14 cellular contexts compared by ENCODE assay signal in genomic region chr9:104961701-104962359, GRCh38. TPM values are rescaled to one million over a fixed set of nuclear protein-coding genes. Genes with fewer than 3 reads are reported as not detected.
A peak's percentile ranks its signal among the peaks of the same experiment; 100 is the strongest.
DNase-seq lines count a peak whose midpoint lies in the region; ATAC-seq, FAIRE-seq and TF ChIP-seq lines count a peak whose summit lies in the region.
"Had no signal": no experiment of that assay in that cellular context is flagged by ENCODE, and none has a peak within 500 bp of the region (broad histone marks: within the 10 kb centered on the region; RNA-seq: fewer than 3 reads in every experiment).

No MANE protein-coding gene starts in this region.

- H3K9me3 Mint-ChIP-seq in T-helper 1 cell treated with Interleukin-12 subunit alpha and Interleukin-12 subunit beta and Interleukin-4 antibody, amounts not matched to agents 30 μg/mL and 1 μg/mL, for 36 hours: no peaks in the 10 kb centered on the region
- no peaks in the 10 kb centered on the region for H3K9me3 Mint-ChIP-seq in Calu3 (ENCODE audit: low read depth, unreplicated experiment)
- H3K9me3 Mint-ChIP-seq: activated naive CD4-positive, alpha-beta T cell treated with anti-CD3 and anti-CD28 coated beads, Interleukin-2, amount 50 U/mL, for 24 hours had no signal

- H3K36me3 ChIP-seq in IMR-90 (ENCODE audit: control insufficient read depth, insufficient read depth, low read length) (no peaks in the 10 kb centered on the region), K562 (ENCODE audit: control insufficient read depth, insufficient read depth, low read length) (no peaks in the 10 kb centered on the region), mesendoderm (ENCODE audit: control insufficient read depth, insufficient read depth, low read length) (no peaks in the 10 kb centered on the region)
- H3K36me3 ChIP-seq: esophagus muscularis mucosa, ovary had no signal

- H3K23ac ChIP-seq in IMR-90 (ENCODE audit: low read depth, low read length) (no peak overlapping the region), mesendoderm (ENCODE audit: low read length) (no peak overlapping the region)

- DNase-seq in T-helper 1 cell (no peak), IMR-90 (peak; percentile 34), K562 (ENCODE audit: extremely low read depth in 1 of 4, low spot score in 3 of 4) (no peak), mesendoderm (peak; percentile 12), NCI-H748 treated with DMSO at 0.1 percent for 48 hours (lab: John Stamatoyannopoulos, UW) (no peak), Calu3 (no peak)
- no peak for DNase-seq in stimulated activated CD4-positive, alpha-beta T cell treated with anti-CD3 and anti-CD28 coated beads, Interleukin-4, amount 100 ng/mL, for 24 hours
- DNase-seq: NCI-H1694 treated with DMSO at 0.1 percent for 48 hours, NCI-H526, ovary had no signal

- in situ Hi-C loops in IMR-90 (cut with MboI; ENCODE audit: low sequenced_read_pairs) (no loop called here), K562 (cut with MboI) (no loop called here)

- H4K5ac ChIP-seq in IMR-90 (ENCODE audit: low read depth, low read length): no peak overlapping the region
- no peak overlapping the region for H4K5ac ChIP-seq in mesendoderm (ENCODE audit: low read length)

- no peak overlapping the region for H3K4me3 ChIP-seq in IMR-90 (ENCODE audit: insufficient read depth, low read depth, low read length)
- no peak overlapping the region for H3K4me3 ChIP-seq in K562
- H3K4me3 ChIP-seq in mesendoderm (ENCODE audit: low read length): no peak overlapping the region
- H3K4me3 ChIP-seq: esophagus muscularis mucosa, ovary had no signal

- H3K4me3 Mint-ChIP-seq in T-helper 1 cell treated with Interleukin-12 subunit alpha and Interleukin-12 subunit beta and Interleukin-4 antibody, amounts not matched to agents 30 μg/mL and 1 μg/mL, for 36 hours: no peak overlapping the region
- no peak overlapping the region for H3K4me3 Mint-ChIP-seq in Calu3 (ENCODE audit: low read depth, unreplicated experiment)

- peak overlapping the region; percentile 4; the same call in 1 of the 2 replicates for H2BK120ac ChIP-seq in IMR-90 (ENCODE audit: low read depth, low read length)
- no peak overlapping the region for H2BK120ac ChIP-seq in mesendoderm (ENCODE audit: low read depth, low read length)

- TF ChIP-seq CTCF in IMR-90 (conservative IDR thresholded peaks at IDR 0.05; ENCODE audit: low read depth, low read length) (no peak), K562 (IDR thresholded peaks at IDR 0.05 in 2 of 3, conservative IDR thresholded peaks at IDR 0.05 in 1 of 3; ENCODE audit: insufficient read depth in 2 of 3, low read depth in 1 of 3, low read length in 3 of 3) (no peak), Calu3 (IDR thresholded peaks at IDR 0.05; ENCODE audit: unreplicated experiment) (no peak)

- H3K4me1 ChIP-seq in IMR-90 (ENCODE audit: control insufficient read depth, insufficient read depth, low read length) (peaks cover 7% of the 10 kb centered on the region), K562 (replicated peaks in 1 of 2; ENCODE audit: control insufficient read depth in 2 of 2, insufficient read depth in 2 of 2, low read length in 2 of 2) (no peaks in the 10 kb centered on the region; a peak in 1 of 5 replicates), mesendoderm (ENCODE audit: control insufficient read depth, low read depth, low read length) (peaks cover 4% of the 10 kb centered on the region)
- H3K4me1 ChIP-seq: esophagus muscularis mucosa had no signal

- H3K27ac Mint-ChIP-seq in T-helper 1 cell treated with Interleukin-12 subunit alpha and Interleukin-12 subunit beta and Interleukin-4 antibody, amounts not matched to agents 30 μg/mL and 1 μg/mL, for 36 hours: peak overlapping the region; percentile 83
- H3K27ac Mint-ChIP-seq in Calu3 (ENCODE audit: unreplicated experiment): no peak overlapping the region

- H3K27ac ChIP-seq in IMR-90 (ENCODE audit: insufficient read depth, low read length) (no peak overlapping the region), K562 (ENCODE audit: extremely low read depth, low read depth, low read length) (no peak overlapping the region), mesendoderm (ENCODE audit: low read depth, low read length) (no peak overlapping the region)
- H3K27ac ChIP-seq: esophagus muscularis mucosa, ovary had no signal

- TF ChIP-seq EP300 in K562 (IDR thresholded peaks at IDR 0.05; ENCODE audit: low read length): no peak

- H2BK15ac ChIP-seq in IMR-90 (ENCODE audit: low read depth, low read length) (no peak overlapping the region), mesendoderm (replicated peaks; ENCODE audit: low read depth) (peak overlapping the region; percentile 58)

- dilution Hi-C loops in IMR-90 (cut with HindIII; ENCODE audit: low sequenced_read_pairs, unreplicated experiment): no loop called here

- no peak overlapping the region for H4K91ac ChIP-seq in IMR-90 (ENCODE audit: insufficient read depth, low read depth, low read length)

- H2AK9ac ChIP-seq in IMR-90 (replicated peaks; ENCODE audit: low read depth, low read length, poor library complexity): no peak overlapping the region

- BruUV-seq in IMR-90 (replicated peaks; lab: Mats Ljungman, UMichigan) (no TSS peak), K562 (replicated peaks; lab: Mats Ljungman, UMichigan) (no TSS peak), Calu3 (replicated peaks; lab: Mats Ljungman, UMichigan) (no TSS peak)

- H3K36me3 Mint-ChIP-seq in T-helper 1 cell treated with Interleukin-12 subunit alpha and Interleukin-12 subunit beta and Interleukin-4 antibody, amounts not matched to agents 30 μg/mL and 1 μg/mL, for 36 hours (ENCODE audit: low read depth): no peaks in the 10 kb centered on the region
- H3K36me3 Mint-ChIP-seq in Calu3 (ENCODE audit: insufficient read depth, unreplicated experiment): no peaks in the 10 kb centered on the region
- H3K36me3 Mint-ChIP-seq: activated naive CD4-positive, alpha-beta T cell treated with anti-CD3 and anti-CD28 coated beads, Interleukin-2, amount 50 U/mL, for 24 hours had no signal

- no peaks in the 10 kb centered on the region for H3K27me3 Mint-ChIP-seq in T-helper 1 cell treated with Interleukin-12 subunit alpha and Interleukin-12 subunit beta and Interleukin-4 antibody, amounts not matched to agents 30 μg/mL and 1 μg/mL, for 36 hours (ENCODE audit: low read depth)
- no peaks in the 10 kb centered on the region for H3K27me3 Mint-ChIP-seq in Calu3 (ENCODE audit: unreplicated experiment)
- H3K27me3 Mint-ChIP-seq: activated naive CD4-positive, alpha-beta T cell treated with anti-CD3 and anti-CD28 coated beads, Interleukin-2, amount 50 U/mL, for 24 hours had no signal

- H3K4ac ChIP-seq in IMR-90 (ENCODE audit: low read depth, low read length) (peak overlapping the region; percentile 36; the same call in 1 of the 2 replicates), mesendoderm (ENCODE audit: low read depth, low read length) (no peak overlapping the region)

- H4K8ac ChIP-seq in IMR-90 (ENCODE audit: low read depth in 2 of 2, low read length in 2 of 2) (no peak overlapping the region), mesendoderm (ENCODE audit: low read depth, low read length) (no peak overlapping the region)

- no peaks in the 10 kb centered on the region for H3K9me3 ChIP-seq in IMR-90 (ENCODE audit: control insufficient read depth, insufficient read depth, low read length)
- H3K9me3 ChIP-seq in K562 (replicated peaks; ENCODE audit: control insufficient read depth, insufficient read depth, low read depth, low read length): no peaks in the 10 kb centered on the region
- H3K9me3 ChIP-seq: esophagus muscularis mucosa, ovary had no signal

- H3K79me1 ChIP-seq in IMR-90 (ENCODE audit: low read depth in 1 of 2, low read length in 2 of 2) (no peaks in the 10 kb centered on the region), mesendoderm (ENCODE audit: low read length) (no peaks in the 10 kb centered on the region)

- H3K4me1 Mint-ChIP-seq in T-helper 1 cell treated with Interleukin-12 subunit alpha and Interleukin-12 subunit beta and Interleukin-4 antibody, amounts not matched to agents 30 μg/mL and 1 μg/mL, for 36 hours (ENCODE audit: low read depth): peaks cover 40% of the 10 kb centered on the region
- peaks cover 10% of the 10 kb centered on the region for H3K4me1 Mint-ChIP-seq in Calu3 (ENCODE audit: low read depth, unreplicated experiment)

- no peak for FAIRE-seq in K562 (lab: Jason Lieb, UNC)

- H3K56ac ChIP-seq in IMR-90 (ENCODE audit: extremely low read depth, insufficient read depth, low read length) (no peak overlapping the region), mesendoderm (ENCODE audit: low read length) (peak overlapping the region; percentile 51)

- 67% methylated on average over 3 of the region's 6 CpGs; no CpG with 5 or more reads in 1 of the 2 experiments for WGBS in IMR-90 (ENCODE audit: extremely low coverage in 2 of 2, insufficient read length in 1 of 2), 2 experiments
- WGBS in K562 (ENCODE audit: insufficient coverage, low coverage, missing lambda C conversion rate): 15% methylated on average over 6 of the region's 6 CpGs
- no CpG with 5 or more reads among the region's 6 CpGs for WGBS in mesendoderm (ENCODE audit: extremely low coverage, insufficient coverage, low lambda C conversion rate)

- H3K79me2 ChIP-seq in K562 (ENCODE audit: control insufficient read depth, insufficient read depth, low read length) (no peaks in the 10 kb centered on the region), mesendoderm (ENCODE audit: control insufficient read depth, insufficient read depth, low read length) (no peaks in the 10 kb centered on the region)

- no peak overlapping the region for H3K14ac ChIP-seq in IMR-90 (replicated peaks; ENCODE audit: low read depth, low read length)

- peak overlapping the region; percentile 15; the same call in 1 of the 2 replicates for H2BK20ac ChIP-seq in IMR-90 (ENCODE audit: low read depth, low read length)

- H2BK5ac ChIP-seq in IMR-90 (ENCODE audit: low read depth, low read length, poor library complexity, severe bottlenecking): no peak overlapping the region
- H2BK5ac ChIP-seq in mesendoderm (ENCODE audit: low read length): no peak overlapping the region

- H3K4me2 ChIP-seq in IMR-90 (ENCODE audit: low read depth, low read length) (no peak overlapping the region), K562 (ENCODE audit: insufficient read depth, low read length) (no peak overlapping the region), mesendoderm (ENCODE audit: low read length) (no peak overlapping the region)

- POLR2A ChIA-PET in IMR-90 (lab: Charles Lee; ENCODE audit: unreplicated experiment) (no interaction called here), K562 (lab: Yijun Ruan, JAX) (no interaction called here)

- CTCF ChIA-PET in IMR-90 (lab: Yijun Ruan, JAX) (no interaction called here), K562 (lab: Yijun Ruan, JAX; ENCODE audit: low intra/inter-chr PET ratio) (no interaction called here), Calu3 (lab: Charles Lee) (no interaction called here)

- H2AK5ac ChIP-seq in IMR-90 (ENCODE audit: low read depth, low read length) (no peak overlapping the region), mesendoderm (ENCODE audit: low read length) (no peak overlapping the region)

- intact Hi-C loops in IMR-90 (cut with micrococcal nuclease) (no loop called here), K562 (cut with micrococcal nuclease) (no loop called here), Calu3 (cut with micrococcal nuclease; ENCODE audit: unreplicated experiment) (loop anchor here (10.0 kb wide), 1 partner anchor 193 kb away; no protein-coding TSS in a partner anchor)

- ATAC-seq in IMR-90 (ENCODE audit: low read depth): peak; percentile 57
- ATAC-seq in K562: no peak
- ATAC-seq: Right ventricle myocardium inferior had no signal

- H4K20me1 ChIP-seq in IMR-90 (ENCODE audit: insufficient read depth, low read length) (no peaks in the 10 kb centered on the region), K562 (replicated peaks; ENCODE audit: control insufficient read depth, insufficient read depth, low read length) (no peaks in the 10 kb centered on the region)

- H3K18ac ChIP-seq in IMR-90 (ENCODE audit: low read depth, low read length): peak overlapping the region; percentile 17; the same call in 1 of the 2 replicates
- peak overlapping the region; percentile 61 for H3K18ac ChIP-seq in mesendoderm (ENCODE audit: low read length)

- TF ChIP-seq POLR2A in IMR-90 (IDR thresholded peaks at IDR 0.05; ENCODE audit: low read depth, low read length) (no peak), K562 (conservative IDR thresholded peaks at IDR 0.05) (no peak)

- H3K27me3 ChIP-seq in IMR-90 (ENCODE audit: control insufficient read depth, insufficient read depth, low read length) (no peaks in the 10 kb centered on the region), K562 (ENCODE audit: control insufficient read depth in 2 of 2, insufficient read depth in 2 of 2, low read length in 2 of 2) (peaks cover 0 to 8% of the 10 kb centered on the region in 2 experiments; a peak in 1 of 5 replicates), mesendoderm (ENCODE audit: insufficient read depth, low read length, poor library complexity) (no peaks in the 10 kb centered on the region)
- H3K27me3 ChIP-seq: esophagus muscularis mucosa, ovary had no signal

- peaks cover 7% of the 10 kb centered on the region for H3K9me1 ChIP-seq in IMR-90 (ENCODE audit: insufficient read depth, low read length)
- H3K9me1 ChIP-seq in K562 (ENCODE audit: control insufficient read depth, insufficient read depth, low read length): no peaks in the 10 kb centered on the region

- peak overlapping the region; percentile 9 for H2AFZ ChIP-seq in IMR-90 (replicated peaks; ENCODE audit: low read length, poor library complexity)
- no peak overlapping the region for H2AFZ ChIP-seq in K562 (ENCODE audit: low read depth, low read length)

- TF ChIP-seq RAD21 in IMR-90 (IDR thresholded peaks at IDR 0.05; ENCODE audit: low read length): no peak
- TF ChIP-seq RAD21 in K562 (CRISPR knock-in tag; conservative IDR thresholded peaks at IDR 0.05 in 1 of 2, IDR thresholded peaks at IDR 0.05 in 1 of 2): no peak

- no peak overlapping the region for H3K9ac ChIP-seq in IMR-90 (ENCODE audit: low read depth, low read length)
- no peak overlapping the region for H3K9ac ChIP-seq in K562 (ENCODE audit: insufficient read depth in 1 of 2, low read depth in 2 of 2, low read length in 2 of 2)
- no peak overlapping the region for H3K9ac ChIP-seq in mesendoderm (ENCODE audit: low read length)

RNA-seq across cellular contexts. Expression of gene ABCA1, which starts 33.9 kb away (rescaled TPM):
- total RNA-seq in IMR-90 (2012; rRNA removed): 43.6 and 52.2 TPM in 2 replicates
- polyA plus RNA-seq in IMR-90 (2012; rRNA removed): 4.3 and 5.8 TPM in 2 replicates
- polyA plus RNA-seq in IMR-90 (2012; cell fraction: cytosol; rRNA removed): 3.5 and 4.7 TPM in 2 replicates
- 5.0 and 11.1 TPM in 2 replicates for polyA plus RNA-seq in IMR-90 (2012; cell fraction: nucleus; rRNA removed; ENCODE audit: low replicate concordance)
- 0.02 and 0.04 TPM in 2 replicates for total RNA-seq in K562 (2011; cell fraction: chromatin; rRNA removed; ENCODE audit: low replicate concordance)
- total RNA-seq in K562 (2011; cell fraction: nucleolus; rRNA removed): not detected in 2 replicates
- not detected in 2 replicates for total RNA-seq in K562 (2011; cell fraction: nucleoplasm; rRNA removed)
- total RNA-seq in K562 (2014; rRNA removed): not detected in 2 replicates
- total RNA-seq in K562 (2014; rRNA removed; fragmentation: Illumina TruSeq; extraction: Trizol): 0.03 TPM in 1 of 2 replicates, not detected in the other
- not detected in 2 replicates for total RNA-seq in K562 (2015; rRNA removed; fragmentation: Illumina TruSeq; extraction: Trizol)
- total RNA-seq in K562 (2021): 0.09 and 0.18 TPM in 2 replicates
- polyA plus RNA-seq in K562 (2011; rRNA removed): 0.01 and 0.03 TPM in 2 replicates
- polyA plus RNA-seq in K562 (2011; cell fraction: cytosol; rRNA removed): 0.04 TPM in 1 of 2 replicates, not detected in the other
- 0.01 and 0.11 TPM in 2 replicates for polyA plus RNA-seq in K562 (2011; cell fraction: nucleus; rRNA removed)
- polyA plus RNA-seq in K562 (2012): 0.01 and 0.04 TPM in 2 replicates
- polyA plus RNA-seq in K562 (2014; fragmentation: Illumina TruSeq; extraction: Trizol): not detected in 2 replicates
- polyA plus RNA-seq in K562 (2014; fragmentation: Nextera tagmentation; extraction: Ambion mirVana): under 1 TPM; under 0.01 to 0.01 TPM
- polyA plus RNA-seq in K562 (2014; rRNA removed): not detected in 2 replicates
- polyA minus RNA-seq in K562 (2011; rRNA and poly(A)+ RNA removed): 0.07 and 0.18 TPM in 2 replicates
- 1.3 TPM in 1 of 2 replicates, not detected in the other for polyA minus RNA-seq in K562 (2011; cell fraction: cytosol; rRNA and poly(A)+ RNA removed)
- 0.13 and 0.22 TPM in 2 replicates for polyA minus RNA-seq in K562 (2011; cell fraction: nucleus; rRNA and poly(A)+ RNA removed)
- polyA plus RNA-seq in mesendoderm (2013, experiment 1 of 2): 1.0 TPM
- 1.1 TPM for polyA plus RNA-seq in mesendoderm (2013, experiment 2 of 2)
- total RNA-seq in Calu3 (2022): 0.76 and 0.78 TPM in 2 replicates

Comparison
In these comparisons a context has a peak if more than half of its experiments do, and no peak if none do; other contexts are left out.
1. DNase-seq: peak in IMR-90 (single experiment) and mesendoderm (single experiment); none in T-helper 1 cell (0 of 5), K562 (0 of 4), NCI-H748 treated with DMSO at 0.1 percent for 48 hours (single experiment), Calu3 (single experiment) and stimulated activated CD4-positive, alpha-beta T cell treated with anti-CD3 and anti-CD28 coated beads, Interleukin-4, amount 100 ng/mL, for 24 hours (single experiment).
2. RNA of gene ABCA1, which starts 33.9 kb away (total RNA-seq): 43.6 to 52.2 TPM in IMR-90; 0.76 to 0.78 TPM in Calu3 and 0.02 to 0.18 TPM in K562; every median in the first group is over 10 times any median in the second.